ENCODE assay signal across 8 cellular contexts in the genomic region with DNA sequence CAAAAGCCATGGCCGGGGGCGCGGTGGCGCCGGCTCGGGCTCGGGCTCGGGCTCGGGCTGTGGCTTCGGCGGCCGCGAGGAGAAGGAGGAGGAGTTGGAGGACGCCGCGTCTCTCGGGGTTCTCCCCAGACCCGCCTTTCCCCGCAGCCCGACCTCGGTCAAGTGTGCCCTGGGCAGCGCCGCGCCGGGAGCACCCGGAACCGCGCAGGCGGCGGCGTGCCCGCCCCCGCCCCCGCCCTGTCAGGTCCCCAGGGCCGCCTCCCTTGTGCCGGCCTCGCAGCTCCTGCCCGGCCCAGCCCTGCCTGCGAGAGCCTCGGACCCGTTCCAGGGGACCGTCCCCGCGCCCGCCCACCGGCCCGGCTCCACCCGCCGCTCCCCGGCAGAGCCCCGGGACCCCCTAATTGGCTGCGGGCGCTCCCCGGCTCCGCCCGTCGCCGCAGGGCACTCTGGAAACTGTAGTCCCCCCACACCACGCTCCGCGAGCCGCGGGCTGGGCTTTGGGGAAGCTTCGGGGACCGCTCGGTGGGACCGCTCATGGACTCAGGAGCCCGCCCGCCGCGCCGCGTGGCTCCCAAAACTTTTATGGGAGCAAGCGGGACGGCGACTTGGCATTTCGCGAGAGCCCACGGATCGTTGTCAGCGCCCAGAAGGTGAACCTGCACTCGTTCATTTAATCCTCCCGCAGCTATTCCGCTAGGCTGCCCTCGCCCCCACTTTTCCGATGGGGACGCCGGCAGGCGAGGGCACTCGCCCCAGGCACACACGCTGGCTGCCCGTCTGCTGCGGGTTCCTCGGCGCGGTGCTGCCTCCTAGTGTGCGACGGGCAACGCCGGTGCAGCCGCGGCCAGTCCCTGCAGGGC. TPM values are rescaled to one million over a fixed set of nuclear protein-coding genes. Genes with fewer than 3 reads are reported as not detected.
DNase-seq lines count a peak whose midpoint lies in the region; ATAC-seq and TF ChIP-seq lines count a peak whose summit lies in the region.

TSS of gene STK10 (minus strand) at position 192 of the 860 bp plus-strand sequence. CDS start at position 10, 182 bp downstream.

- H3K9ac ChIP-seq in HUES64 (ENCODE audit: low read depth, low read length): peak within 1 kb of the TSS; percentile 70

- no peaks in the 10 kb centered on the region for H3K9me3 ChIP-seq in HUES64 (ENCODE audit: insufficient read depth, low read depth, low read length)
- H3K9me3 ChIP-seq in OCI-LY7 (ENCODE audit: low read length): no peaks in the 10 kb centered on the region
- H3K9me3 ChIP-seq in mononuclear cell (ENCODE audit: low read depth, low read length): no peaks in the 10 kb centered on the region

- DNase-seq in DMS114 treated with DMSO at 0.1 percent for 48 hours (lab: John Stamatoyannopoulos, UW; ENCODE audit: unreplicated experiment) (peak; percentile 77), OCI-LY7 (ENCODE audit: low spot score) (peak; percentile 90), activated T-cell treated with anti-CD3 and anti-CD28 coated beads for 1 hour (ENCODE audit: low read depth) (peak; percentile 79), epidermal melanocyte (ENCODE audit: insufficient read length, low spot score) (peak; percentile 72)
- DNase-seq in stimulated activated CD8-positive, alpha-beta memory T cell treated with anti-CD3 and anti-CD28 coated beads, Interleukin-2, amount 100 ng/mL, for 48 hours (ENCODE audit: low read depth in 2 of 2): peak; percentile 87 to 89

- WGBS in HUES64: under 1% methylated on average over 102 of the region's 102 CpGs

- H2AFZ ChIP-seq in OCI-LY7 (ENCODE audit: low read length): peak within 1 kb of the TSS; percentile 74

- peaks cover 44% of the 10 kb centered on the region for H3K79me2 ChIP-seq in OCI-LY7 (ENCODE audit: insufficient read depth, low read depth, low read length)

- POLR2A ChIA-PET in OCI-LY7 (lab: Charles Lee): interaction anchor here (0.6 to 2.1 kb wide), 15 partner anchors 9 to 181 kb away, joined by 3 to 17 read pairs (median 4); partner anchors contain the start of gene FBXW11

- intact Hi-C loops in OCI-LY7 (cut with micrococcal nuclease; ENCODE audit: unreplicated experiment): loop anchor here (1.0 to 5.0 kb wide), 8 partner anchors 13 to 276 kb away; partner anchors contain the start of genes FBXW11 and UBTD2

- peak; percentile 62 for ATAC-seq in GM21515 (IDR thresholded peaks at IDR 0.05; ENCODE audit: unreplicated experiment)

- peak within 1 kb of the TSS; percentile 66 for H3K4me3 ChIP-seq in HUES64 (ENCODE audit: low read length)
- H3K4me3 ChIP-seq in OCI-LY7 (ENCODE audit: low read depth, low read length, poor library complexity, severe bottlenecking): peak within 1 kb of the TSS; percentile 97
- peak within 1 kb of the TSS; percentile 85 for H3K4me3 ChIP-seq in mononuclear cell (ENCODE audit: low read length)

- no peaks in the 10 kb centered on the region for H3K36me3 ChIP-seq in HUES64 (ENCODE audit: insufficient read depth, low read length)
- H3K36me3 ChIP-seq in OCI-LY7 (ENCODE audit: insufficient read depth, low read length): peaks cover 22% of the 10 kb centered on the region

- TF ChIP-seq CTCF in OCI-LY7 (conservative IDR thresholded peaks at IDR 0.05; ENCODE audit: low read length): peak; percentile 95

- BruUV-seq in OCI-LY7 (replicated peaks; lab: Mats Ljungman, UMichigan): no TSS peak

- H3K9me2 ChIP-seq in OCI-LY7 (ENCODE audit: insufficient read depth, low read length): no peaks in the 10 kb centered on the region

- peaks cover 3% of the 10 kb centered on the region; the same call in 1 of the 2 replicates for H3K27me3 ChIP-seq in HUES64 (ENCODE audit: insufficient read depth, low read length)
- H3K27me3 ChIP-seq in mononuclear cell (ENCODE audit: insufficient read depth, low read length): no peaks in the 10 kb centered on the region

- H3K27ac ChIP-seq in HUES64 (ENCODE audit: low read depth, low read length): peak within 1 kb of the TSS; percentile 69; the same call in 1 of the 2 replicates
- peak within 1 kb of the TSS; percentile 62 for H3K27ac ChIP-seq in OCI-LY7 (ENCODE audit: low read depth, low read length, poor library complexity, severe bottlenecking)

- peaks cover 3% of the 10 kb centered on the region; the same call in 1 of the 2 replicates for H4K20me1 ChIP-seq in OCI-LY7 (ENCODE audit: insufficient read depth, low read length)

- H3K4me2 ChIP-seq in OCI-LY7 (ENCODE audit: low read length): peak within 1 kb of the TSS; percentile 93

- CTCF ChIA-PET in OCI-LY7 (lab: Charles Lee; ENCODE audit: unreplicated experiment): interaction anchor here (0.6 to 2.4 kb wide), 12 partner anchors 12 to 129 kb away, joined by 3 to 13 read pairs (median 4); no protein-coding TSS in a partner anchor

- H3K4me1 ChIP-seq in HUES64 (ENCODE audit: insufficient read depth, low read length) (peaks cover 7% of the 10 kb centered on the region; the same call in 1 of the 2 replicates), OCI-LY7 (ENCODE audit: insufficient read depth, low read length, poor library complexity, severe bottlenecking) (peaks cover 26% of the 10 kb centered on the region), mononuclear cell (ENCODE audit: insufficient read depth, low read length) (peaks cover 40% of the 10 kb centered on the region)

RNA-seq across cellular contexts. Expression of gene STK10, which starts in this region (rescaled TPM):
- polyA plus RNA-seq in HUES64 (2013, experiment 1 of 2): 5.6 TPM
- polyA plus RNA-seq in HUES64 (2013, experiment 2 of 2): 6.5 TPM
- total RNA-seq in OCI-LY7 (2014; rRNA removed; shearing (Covaris generic)): 53.1 and 53.7 TPM in 2 replicates
- total RNA-seq in OCI-LY7 (2022) (89.7 and 95.9 TPM in 2 replicates), mononuclear cell (134 TPM)

Comparison
In these comparisons a context has a peak if more than half of its experiments do, and no peak if none do; other contexts are left out.
1. Peak in every context shown above with its lines: DNase-seq, ATAC-seq, H3K4me3 ChIP-seq and H3K27ac ChIP-seq.